10 cellular contexts compared by ENCODE assay signal in genomic region chr22:45239378-45240136, GRCh38. TPM values are rescaled to one million over a fixed set of nuclear protein-coding genes. Genes with fewer than 3 reads are reported as not detected.
DNase-seq lines count a peak whose midpoint lies in the region; ATAC-seq and TF ChIP-seq lines count a peak whose summit lies in the region.
"Had no signal": no experiment of that assay in that cellular context is flagged by ENCODE, and none has a peak within 500 bp of the region (broad histone marks: within the 10 kb centered on the region; RNA-seq: fewer than 3 reads in every experiment).

No MANE protein-coding gene starts in this region.

- H3K9me3 ChIP-seq in SK-N-SH (no peaks in the 10 kb centered on the region), right atrium auricular region (no peaks in the 10 kb centered on the region)

- CTCF ChIA-PET in SK-N-SH (lab: Yijun Ruan, JAX) = interaction anchor here (0.6 kb wide), 1 partner anchor 314 kb away, joined by 4 read pairs; no protein-coding TSS in a partner anchor

- ATAC-seq in SK-N-SH treated with all-trans-retinoic acid at 6 μM for 48 hours (no peak), HG03432 (IDR thresholded peaks at IDR 0.05; ENCODE audit: unreplicated experiment) (no peak)
- ATAC-seq in stimulated activated effector memory CD8-positive, alpha-beta T cell treated with anti-CD3 and anti-CD28 coated beads, Interleukin-12 subunit alpha, Interleukin-12 subunit beta, amount 100 ng/mL, for 72 hours = no peak

- DNase-seq in SK-N-SH (peak; percentile 27), right atrium auricular region (ENCODE audit: low spot score) (no peak), amniotic stem cell (lab: John Stamatoyannopoulos, UW) (no peak), NCI-H1417 (lab: John Stamatoyannopoulos, UW) (no peak)
- no peak for DNase-seq in stimulated activated effector memory CD8-positive, alpha-beta T cell treated with anti-CD3 and anti-CD28 coated beads, Interleukin-12 subunit alpha, Interleukin-12 subunit beta, amount 100 ng/mL, for 72 hours (ENCODE audit: low spot score in 2 of 2)

- H3K4me3 Mint-ChIP-seq in stimulated activated effector memory CD8-positive, alpha-beta T cell treated with anti-CD3 and anti-CD28 coated beads, Interleukin-12 subunit alpha, Interleukin-12 subunit beta, amount 100 ng/mL, for 72 hours = peak overlapping the region; percentile 92

- H3F3A ChIP-seq in SK-N-SH (replicated peaks; ENCODE audit: insufficient read depth) = peaks cover 3% of the 10 kb centered on the region

- TF ChIP-seq EP300 in SK-N-SH (IDR thresholded peaks at IDR 0.05; ENCODE audit: borderline replicate concordance in 1 of 2, low read depth in 1 of 2, low read length in 1 of 2) = no peak

- H4K20me1 ChIP-seq in SK-N-SH (ENCODE audit: insufficient read depth) = peaks cover 36% of the 10 kb centered on the region

- H3K4me1 ChIP-seq in SK-N-SH (ENCODE audit: control insufficient read depth in 1 of 2, insufficient read depth in 2 of 2, low read depth in 1 of 2, low read length in 1 of 2) = peaks cover 6 to 17% of the 10 kb centered on the region in 2 experiments; a peak in 2 of 4 replicates
- H3K4me1 ChIP-seq in right atrium auricular region = peaks cover 0 to 26% of the 10 kb centered on the region in 2 donors

- peaks cover 0 to 5% of the 10 kb centered on the region in 2 experiments for H3K36me3 ChIP-seq in SK-N-SH (replicated peaks in 1 of 2; ENCODE audit: control insufficient read depth in 1 of 2, insufficient read depth in 2 of 2, low read length in 1 of 2)
- no peaks in the 10 kb centered on the region for H3K36me3 ChIP-seq in right atrium auricular region

- peaks cover 19% of the 10 kb centered on the region for H3K36me3 Mint-ChIP-seq in stimulated activated effector memory CD8-positive, alpha-beta T cell treated with anti-CD3 and anti-CD28 coated beads, Interleukin-12 subunit alpha, Interleukin-12 subunit beta, amount 100 ng/mL, for 72 hours

- H3K27ac ChIP-seq in SK-N-SH (ENCODE audit: low read depth in 2 of 2, low read length in 1 of 2) = no peak overlapping the region
- no peak overlapping the region for H3K27ac ChIP-seq in right atrium auricular region

- H3K9me3 Mint-ChIP-seq in stimulated activated effector memory CD8-positive, alpha-beta T cell treated with anti-CD3 and anti-CD28 coated beads, Interleukin-12 subunit alpha, Interleukin-12 subunit beta, amount 100 ng/mL, for 72 hours = no peaks in the 10 kb centered on the region

- peak overlapping the region; percentile 97 for H3K4me2 ChIP-seq in SK-N-SH

- H3K27me3 ChIP-seq in SK-N-SH (ENCODE audit: insufficient read depth) (no peaks in the 10 kb centered on the region), right atrium auricular region (no peaks in the 10 kb centered on the region)

- peak overlapping the region; percentile 77 to 79 for H3K4me3 ChIP-seq in SK-N-SH (ENCODE audit: low read depth in 2 of 2, low read length in 1 of 2)
- peak overlapping the region; percentile 75 for H3K4me3 ChIP-seq in WI38 (ENCODE audit: low read depth, low read length)
- H3K4me3 ChIP-seq in right atrium auricular region = peak overlapping the region; percentile 68 to 76

- H3K79me2 ChIP-seq in SK-N-SH (ENCODE audit: insufficient read depth) = peaks cover 32% of the 10 kb centered on the region

- H2AFZ ChIP-seq in SK-N-SH (ENCODE audit: low read depth) = no peak overlapping the region

- 76% methylated on average over 4 of the region's 12 CpGs for WGBS in SK-N-SH (ENCODE audit: low lambda C conversion rate)

- no peak for TF ChIP-seq RAD21 in SK-N-SH (IDR thresholded peaks at IDR 0.05; ENCODE audit: low read length)

- H3K27ac Mint-ChIP-seq in stimulated activated effector memory CD8-positive, alpha-beta T cell treated with anti-CD3 and anti-CD28 coated beads, Interleukin-12 subunit alpha, Interleukin-12 subunit beta, amount 100 ng/mL, for 72 hours = peak overlapping the region; percentile 92

- peak overlapping the region; percentile 66 for H3K9ac ChIP-seq in SK-N-SH

- POLR2A ChIA-PET in SK-N-SH (lab: Yijun Ruan, JAX) = no interaction called here

- no peaks in the 10 kb centered on the region for H3K9me2 ChIP-seq in SK-N-SH

- TF ChIP-seq CTCF in SK-N-SH (IDR thresholded peaks at IDR 0.05) (no peak), WI38 (IDR thresholded peaks at IDR 0.05; ENCODE audit: low read depth, low read length) (no peak), right atrium auricular region (IDR thresholded peaks at IDR 0.05) (no peak)

- peaks cover 54% of the 10 kb centered on the region for H3K4me1 Mint-ChIP-seq in stimulated activated effector memory CD8-positive, alpha-beta T cell treated with anti-CD3 and anti-CD28 coated beads, Interleukin-12 subunit alpha, Interleukin-12 subunit beta, amount 100 ng/mL, for 72 hours

TF ChIP-seq in SK-N-SH, 30 proteins besides CTCF, POLR2A, EP300 and RAD21:
- TF ChIP-seq TCF12 (IDR thresholded peaks at IDR 0.05) (no peak), EZH2phosphoT487 (IDR thresholded peaks at IDR 0.05; ENCODE audit: borderline replicate concordance, low read depth) (no peak), MEF2A (IDR thresholded peaks at IDR 0.05; ENCODE audit: borderline replicate concordance, low read depth) (no peak), IRF3 (IDR thresholded peaks at IDR 0.05; ENCODE audit: low read depth, low read length) (no peak), RFX5 (IDR thresholded peaks at IDR 0.05; ENCODE audit: low read length) (no peak)

TF ChIP-seq in SK-N-SH treated with all-trans-retinoic acid at 6 μM for 48 hours, 23 proteins besides CTCF, POLR2A, EP300 and RAD21 (continues in another document):
- TF ChIP-seq, protein P1, sequence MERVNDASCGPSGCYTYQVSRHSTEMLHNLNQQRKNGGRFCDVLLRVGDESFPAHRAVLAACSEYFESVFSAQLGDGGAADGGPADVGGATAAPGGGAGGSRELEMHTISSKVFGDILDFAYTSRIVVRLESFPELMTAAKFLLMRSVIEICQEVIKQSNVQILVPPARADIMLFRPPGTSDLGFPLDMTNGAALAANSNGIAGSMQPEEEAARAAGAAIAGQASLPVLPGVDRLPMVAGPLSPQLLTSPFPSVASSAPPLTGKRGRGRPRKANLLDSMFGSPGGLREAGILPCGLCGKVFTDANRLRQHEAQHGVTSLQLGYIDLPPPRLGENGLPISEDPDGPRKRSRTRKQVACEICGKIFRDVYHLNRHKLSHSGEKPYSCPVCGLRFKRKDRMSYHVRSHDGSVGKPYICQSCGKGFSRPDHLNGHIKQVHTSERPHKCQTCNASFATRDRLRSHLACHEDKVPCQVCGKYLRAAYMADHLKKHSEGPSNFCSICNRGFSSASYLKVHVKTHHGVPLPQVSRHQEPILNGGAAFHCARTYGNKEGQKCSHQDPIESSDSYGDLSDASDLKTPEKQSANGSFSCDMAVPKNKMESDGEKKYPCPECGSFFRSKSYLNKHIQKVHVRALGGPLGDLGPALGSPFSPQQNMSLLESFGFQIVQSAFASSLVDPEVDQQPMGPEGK (CRISPR knock-in tag; IDR thresholded peaks at IDR 0.05; ENCODE audit: borderline replicate concordance) = no peak
- TF ChIP-seq TSHZ2 (CRISPR knock-in tag; IDR thresholded peaks at IDR 0.05) = no peak
- TF ChIP-seq GLIS3 (CRISPR knock-in tag; IDR thresholded peaks at IDR 0.05) = no peak
- TF ChIP-seq, protein P2, sequence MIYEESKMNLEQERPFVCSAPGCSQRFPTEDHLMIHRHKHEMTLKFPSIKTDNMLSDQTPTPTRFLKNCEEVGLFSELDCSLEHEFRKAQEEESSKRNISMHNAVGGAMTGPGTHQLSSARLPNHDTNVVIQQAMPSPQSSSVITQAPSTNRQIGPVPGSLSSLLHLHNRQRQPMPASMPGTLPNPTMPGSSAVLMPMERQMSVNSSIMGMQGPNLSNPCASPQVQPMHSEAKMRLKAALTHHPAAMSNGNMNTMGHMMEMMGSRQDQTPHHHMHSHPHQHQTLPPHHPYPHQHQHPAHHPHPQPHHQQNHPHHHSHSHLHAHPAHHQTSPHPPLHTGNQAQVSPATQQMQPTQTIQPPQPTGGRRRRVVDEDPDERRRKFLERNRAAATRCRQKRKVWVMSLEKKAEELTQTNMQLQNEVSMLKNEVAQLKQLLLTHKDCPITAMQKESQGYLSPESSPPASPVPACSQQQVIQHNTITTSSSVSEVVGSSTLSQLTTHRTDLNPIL (CRISPR knock-in tag; IDR thresholded peaks at IDR 0.05; ENCODE audit: low read depth) = no peak
- no peak for TF ChIP-seq ZFP3 (CRISPR knock-in tag; IDR thresholded peaks at IDR 0.05)

RNA-seq across cellular contexts. Expression of gene KIAA0930, which starts 1.1 kb away (rescaled TPM):
- 55.9 and 80.8 TPM in 2 replicates for polyA plus RNA-seq in SK-N-SH (2012; rRNA removed)
- polyA plus RNA-seq in SK-N-SH (2012; cell fraction: cytosol; rRNA removed) = 31.0 and 38.2 TPM in 2 replicates
- 228 and 274 TPM in 2 replicates for polyA plus RNA-seq in SK-N-SH (2012; cell fraction: nucleus; rRNA removed)
- total RNA-seq in right atrium auricular region = 10 to 100 TPM; 13.0 to 20.4 TPM

RNA-seq across cellular contexts. Expression of gene UPK3A, which starts 45.2 kb away (rescaled TPM):
- not detected in 2 replicates for polyA plus RNA-seq in SK-N-SH (2012; rRNA removed)
- polyA plus RNA-seq in SK-N-SH (2012; cell fraction: cytosol; rRNA removed) = not detected in 2 replicates
- polyA plus RNA-seq in SK-N-SH (2012; cell fraction: nucleus; rRNA removed) = not detected in 2 replicates
- not detected for total RNA-seq in right atrium auricular region
- total RNA-seq: Daoy, subcutaneous adipose tissue had no signal
